In the genomic region with DNA sequence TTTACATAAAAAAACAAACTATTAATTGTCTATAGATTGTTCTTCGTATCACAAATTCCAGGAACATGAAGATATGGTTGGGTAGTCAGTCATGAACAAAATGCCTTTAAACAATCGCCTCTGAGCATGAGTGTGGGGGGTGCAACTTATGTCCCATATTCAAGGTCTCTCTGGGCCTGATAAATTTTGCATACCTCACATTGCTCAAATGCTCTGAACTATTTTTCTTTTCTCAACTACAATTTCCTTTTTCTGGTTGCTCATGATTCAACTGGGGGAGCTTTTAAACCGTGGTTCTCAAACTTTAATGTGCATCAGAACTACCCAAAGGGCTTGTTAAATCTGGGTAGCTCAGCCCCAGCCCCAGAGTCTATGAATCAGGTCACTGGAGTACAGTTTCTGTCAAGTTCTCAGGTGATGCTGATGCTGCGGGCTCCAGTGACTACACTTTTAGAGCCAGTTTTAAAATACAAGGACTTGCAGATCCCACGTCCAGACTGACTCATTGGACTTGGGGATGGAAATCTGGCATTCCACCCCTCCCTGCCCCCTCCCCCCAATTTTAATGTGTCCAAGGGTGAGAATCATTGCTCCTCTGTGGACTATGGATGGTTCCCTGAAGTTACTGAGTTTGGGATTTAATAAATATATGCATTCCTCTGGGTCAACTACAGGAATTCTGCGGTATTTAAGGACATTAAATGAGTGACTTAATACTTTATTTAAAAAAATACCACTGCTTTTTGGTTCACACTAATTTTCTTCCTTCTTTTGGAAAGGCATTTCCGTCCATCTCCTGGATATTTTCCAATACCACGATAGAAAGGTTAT, we compare ENCODE assay signal across 8 cellular contexts. TPM values are rescaled to one million over a fixed set of nuclear protein-coding genes. Genes with fewer than 3 reads are reported as not detected.
DNase-seq lines count a peak whose midpoint lies in the region; ATAC-seq and TF ChIP-seq lines count a peak whose summit lies in the region.

No MANE protein-coding gene starts in this region.

- H3K27ac ChIP-seq in right lobe of liver (peak overlapping the region; percentile 97 to 98 (median 97)), transverse colon (peak overlapping the region; percentile 93 to 96 (median 96))

- TF ChIP-seq EP300 in transverse colon (IDR thresholded peaks at IDR 0.05; ENCODE audit: low read depth): no peak

- TF ChIP-seq CTCF in right lobe of liver (IDR thresholded peaks at IDR 0.05) (no peak), transverse colon (IDR thresholded peaks at IDR 0.05) (no peak)

- no peak for ATAC-seq in right lobe of liver
- no peak for ATAC-seq in HG03159 (IDR thresholded peaks at IDR 0.05; ENCODE audit: unreplicated experiment)

- 52% methylated on average over 7 of the region's 8 CpGs for WGBS in right lobe of liver (ENCODE audit: insufficient coverage, low coverage, low lambda C conversion rate, missing lambda C conversion rate)
- 51 to 66% methylated on average over 4 to 8 of the region's 8 CpGs for WGBS in transverse colon (ENCODE audit: low coverage in 1 of 2), 2 donors

- H3K9me3 ChIP-seq in right lobe of liver (no peaks in the 10 kb centered on the region), transverse colon (no peaks in the 10 kb centered on the region)

- H3K36me3 ChIP-seq in right lobe of liver (no peaks in the 10 kb centered on the region), transverse colon (no peaks in the 10 kb centered on the region)

- peak; percentile 23 for DNase-seq in activated T-cell treated with anti-CD3 and anti-CD28 coated beads, Interleukin-2, amount 50 U/mL, for 1 hour
- DNase-seq in activated T-cell treated with anti-CD3 and anti-CD28 coated beads for 4 hours: no peak
- DNase-seq in astrocyte of the hippocampus (ENCODE audit: low read depth, low spot score): peak; percentile 63
- no peak for DNase-seq in right lobe of liver
- no peak for DNase-seq in transverse colon
- DNase-seq in NCI-H2196 (lab: John Stamatoyannopoulos, UW; ENCODE audit: unreplicated experiment): no peak
- DNase-seq in NCI-H2029 (lab: John Stamatoyannopoulos, UW): no peak

- intact Hi-C loops in right lobe of liver (cut with DNase I): no loop called here
- intact Hi-C loops in transverse colon (cut with DNase I; ENCODE audit: low total_unique reads): loop anchor here (5.0 kb wide), 1 partner anchor 102 kb away; the partner anchor contains the start of gene NR4A2

- in situ Hi-C loops in transverse colon (cut with MboI; ENCODE audit: low pct_ligation_motif_present in 1 of 4, low pct_unique_long_range_greater_than_20kb in 1 of 4, low sequenced_read_pairs in 3 of 4): loop anchor here in 2 of 4 donors (25.0 kb wide), 1 partner anchor 97 kb away; the partner anchor contains the start of gene NR4A2 (in 2 of the 2)

- H3K4me3 ChIP-seq in right lobe of liver: peak overlapping the region; percentile 62 to 82 (median 78)
- H3K4me3 ChIP-seq in transverse colon: peak overlapping the region in 3 of 4 donors; percentile 45 to 79 (median 58)

- TF ChIP-seq POLR2A in right lobe of liver (IDR thresholded peaks at IDR 0.05) (no peak), transverse colon (IDR thresholded peaks at IDR 0.05) (no peak)

- H3K4me1 ChIP-seq in right lobe of liver: peaks cover 0 to 12% (median 0%) of the 10 kb centered on the region in 4 donors
- H3K4me1 ChIP-seq in transverse colon: peaks cover 0 to 43% (median 31%) of the 10 kb centered on the region in 4 donors

- no peaks in the 10 kb centered on the region for H3K27me3 ChIP-seq in right lobe of liver
- H3K27me3 ChIP-seq in transverse colon: no peaks in the 10 kb centered on the region

RNA-seq across cellular contexts. Expression of gene GPD2, which starts 1.5 kb away (rescaled TPM):
- total RNA-seq in right lobe of liver (1 to 10 TPM; 3.2 to 8.8 (median 4.8) TPM), transverse colon (100 to 1,000 TPM in 2 of 4 donors, 10 to 100 TPM in 2; 65.5 to 161 (median 98.6) TPM)

Comparison
In these comparisons a context has a peak if more than half of its experiments do, and no peak if none do; other contexts are left out.
1. DNase-seq: peak in activated T-cell treated with anti-CD3 and anti-CD28 coated beads, Interleukin-2, amount 50 U/mL, for 1 hour (single experiment) and astrocyte of the hippocampus (single experiment); none in activated T-cell treated with anti-CD3 and anti-CD28 coated beads for 4 hours (single experiment), right lobe of liver (0 of 3), transverse colon (single experiment), NCI-H2196 (single experiment) and NCI-H2029 (single experiment).
2. RNA of gene GPD2, which starts 1.5 kb away (total RNA-seq): 65.5 to 161 TPM in transverse colon; 3.2 to 8.8 TPM in right lobe of liver; every median in the first group is over 4 times any median in the second.